9 cellular contexts compared by ENCODE assay signal in genomic region chr4:47668810-47669408, GRCh38.
DNase-seq lines count a peak whose midpoint lies in the region; ATAC-seq and TF ChIP-seq lines count a peak whose summit lies in the region.
"Had no signal": no experiment of that assay in that cellular context is flagged by ENCODE, and none has a peak within 500 bp of the region (broad histone marks: within the 10 kb centered on the region; RNA-seq: fewer than 3 reads in every experiment).

No MANE protein-coding gene starts in this region.

- no peak overlapping the region for H3K27ac Mint-ChIP-seq in MCF 10A (ENCODE audit: low read depth, unreplicated experiment)
- H3K27ac Mint-ChIP-seq: T-helper 1 cell treated with Interleukin-12 subunit alpha and Interleukin-12 subunit beta and Interleukin-4 antibody, amounts not matched to agents 30 μg/mL and 1 μg/mL, for 36 hours had no signal

- H3K4me1 ChIP-seq in BE2C (no peaks in the 10 kb centered on the region), upper lobe of right lung (no peaks in the 10 kb centered on the region)

- no peak overlapping the region for H3K27ac ChIP-seq in upper lobe of right lung

- H3K4me1 Mint-ChIP-seq in MCF 10A (ENCODE audit: insufficient read depth, unreplicated experiment) = peaks cover 5% of the 10 kb centered on the region

- H3K27me3 Mint-ChIP-seq in MCF 10A (ENCODE audit: insufficient read depth, unreplicated experiment) = no peaks in the 10 kb centered on the region

- TF ChIP-seq CTCF in BE2C (IDR thresholded peaks at IDR 0.05; ENCODE audit: low read depth, low read length) (peak; percentile 79), GM13976 (IDR thresholded peaks at IDR 0.05; ENCODE audit: borderline replicate concordance, control extremely low read depth, extremely low read depth, insufficient read depth, missing control alignments) (peak; percentile 40), MCF 10A (IDR thresholded peaks at IDR 0.05; ENCODE audit: unreplicated experiment) (peak; percentile 72), upper lobe of right lung (IDR thresholded peaks at IDR 0.05) (peak; percentile 74)

- no TSS peak for BruUV-seq in MCF 10A (replicated peaks; lab: Mats Ljungman, UMichigan)

- no peaks in the 10 kb centered on the region for H3K36me3 Mint-ChIP-seq in MCF 10A (ENCODE audit: insufficient read depth, unreplicated experiment)

- POLR2A ChIA-PET in MCF 10A (lab: Yijun Ruan, JAX) = interaction anchor here (0.7 to 1.8 kb wide), 2 partner anchors 168 to 1714 kb away, joined by 3 to 10 read pairs; no protein-coding TSS in a partner anchor

- H3K9me3 ChIP-seq in BE2C (no peaks in the 10 kb centered on the region), upper lobe of right lung (no peaks in the 10 kb centered on the region)

- H3K36me3 ChIP-seq in BE2C (no peaks in the 10 kb centered on the region), upper lobe of right lung (no peaks in the 10 kb centered on the region)

- H3K4me3 ChIP-seq in BE2C (ENCODE audit: low read depth, low read length) (peak overlapping the region; percentile 41), upper lobe of right lung (no peak overlapping the region)

- DNase-seq in BE2C = peak; percentile 21
- DNase-seq in GM13976 (ENCODE audit: low spot score) = peak; percentile 34
- peak; percentile 2 for DNase-seq in NCI-H446 treated with DMSO at 0.1 percent for 48 hours (lab: John Stamatoyannopoulos, UW)
- peak; percentile 64 for DNase-seq in MCF 10A (ENCODE audit: unreplicated experiment)
- DNase-seq in kidney tubule cell (ENCODE audit: low spot score) = peak; percentile 60
- DNase-seq in upper lobe of right lung = no peak
- no peak for DNase-seq in activated CD8-positive, alpha-beta memory T cell treated with anti-CD3 and anti-CD28 coated beads, Interleukin-2, amount 50 U/mL, for 48 hours

- intact Hi-C loops in MCF 10A (cut with micrococcal nuclease) (loop anchor here (1.0 to 5.0 kb wide), 3 partner anchors 167 to 418 kb away; no protein-coding TSS in a partner anchor), upper lobe of right lung (cut with DNase I) (no loop called here)

- CTCF ChIA-PET in MCF 10A (lab: Yijun Ruan, JAX) = interaction anchor here (0.6 to 7.5 kb wide), 44 partner anchors 8 to 461 kb away, joined by 3 to 102 read pairs (median 4); partner anchors contain the start of gene CORIN

- in situ Hi-C loops in GM13976 (cut with MboI; ENCODE audit: low sequenced_read_pairs, unreplicated experiment) = no loop called here

- H3K27me3 ChIP-seq in BE2C = no peaks in the 10 kb centered on the region
- H3K27me3 ChIP-seq in upper lobe of right lung = peaks cover 7% of the 10 kb centered on the region

- H3K4me3 Mint-ChIP-seq in MCF 10A (ENCODE audit: unreplicated experiment) = no peak overlapping the region
- H3K4me3 Mint-ChIP-seq: T-helper 1 cell treated with Interleukin-12 subunit alpha and Interleukin-12 subunit beta and Interleukin-4 antibody, amounts not matched to agents 30 μg/mL and 1 μg/mL, for 36 hours had no signal

- H3K9me3 Mint-ChIP-seq in MCF 10A (ENCODE audit: unreplicated experiment) = no peaks in the 10 kb centered on the region
- H3K9me3 Mint-ChIP-seq: T-helper 1 cell treated with Interleukin-12 subunit alpha and Interleukin-12 subunit beta and Interleukin-4 antibody, amounts not matched to agents 30 μg/mL and 1 μg/mL, for 36 hours had no signal

- ATAC-seq in HG03045 (IDR thresholded peaks at IDR 0.05; ENCODE audit: unreplicated experiment) (peak; percentile 49), upper lobe of right lung (peak; percentile 77)

Comparison
In these comparisons a context has a peak if more than half of its experiments do, and no peak if none do; other contexts are left out.
1. DNase-seq: peak in BE2C (single experiment), GM13976 (single experiment), NCI-H446 treated with DMSO at 0.1 percent for 48 hours (single experiment), MCF 10A (single experiment) and kidney tubule cell (single experiment); none in upper lobe of right lung (single experiment) and activated CD8-positive, alpha-beta memory T cell treated with anti-CD3 and anti-CD28 coated beads, Interleukin-2, amount 50 U/mL, for 48 hours (single experiment).
2. Peak in every context shown above with its lines, with median percentiles within 50 percentile points of each other: CTCF ChIP-seq.